ENCODE assay signal across 8 cellular contexts in the genomic region with DNA sequence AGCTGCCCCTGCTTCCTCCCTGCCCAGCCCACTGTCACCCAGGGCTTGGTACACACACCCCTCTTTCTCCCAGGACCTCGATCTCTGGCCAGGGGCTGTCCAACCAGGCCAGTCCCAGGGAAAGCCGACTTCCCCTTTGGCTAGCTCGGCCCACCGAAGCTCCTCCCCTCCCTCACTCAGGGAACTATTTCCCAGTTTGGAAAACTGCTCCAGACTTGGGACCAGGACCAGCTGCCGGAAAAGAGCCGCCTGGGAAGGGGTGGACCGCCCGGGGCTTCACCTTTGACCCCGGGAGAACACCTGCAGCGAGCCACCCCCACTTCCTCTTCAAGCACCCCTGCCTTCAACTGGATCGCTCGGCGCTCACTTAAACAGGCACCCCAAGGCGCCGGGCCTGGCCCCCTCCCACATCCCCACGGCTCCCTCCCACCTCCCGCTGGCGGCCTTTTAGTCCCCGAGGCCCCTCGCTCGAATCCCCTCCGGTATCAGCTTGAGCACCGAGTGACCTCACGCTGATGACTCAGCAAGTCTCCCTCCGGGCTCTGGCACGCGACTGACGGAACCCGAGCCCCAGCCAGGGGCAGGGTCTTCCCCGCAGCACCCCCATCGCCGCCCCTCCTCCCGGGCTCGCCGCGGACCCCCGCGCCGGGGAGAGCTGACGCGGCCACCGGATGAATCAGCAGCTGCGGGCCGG. TPM values are rescaled to one million over a fixed set of nuclear protein-coding genes. Genes with fewer than 3 reads are reported as not detected.
DNase-seq lines count a peak whose midpoint lies in the region; ATAC-seq and TF ChIP-seq lines count a peak whose summit lies in the region.

No MANE protein-coding gene starts in this region.

- H3K27me3 ChIP-seq in AG04450 (ENCODE audit: control insufficient read depth, insufficient read depth, low read length): no peaks in the 10 kb centered on the region

- peak; percentile 50 for DNase-seq in AG04450 (ENCODE audit: low read depth, low spot score)
- peak in 54 of 76 experiments; percentile 6 to 65 (median 44) for DNase-seq in HUDEP-2 (lab: John Stamatoyannopoulos, UW; ENCODE audit: unreplicated experiment in 76 of 76)
- peak; percentile 59 to 70 for DNase-seq in SW 1271 (lab: John Stamatoyannopoulos, UW)
- peak; percentile 57 for DNase-seq in amniotic stem cell (lab: John Stamatoyannopoulos, UW)
- peak; percentile 87 for DNase-seq in left cardiac atrium
- peak; percentile 53 for DNase-seq in putamen (ENCODE audit: low spot score)

- no peak for TF ChIP-seq CTCF in AG04450 (IDR thresholded peaks at IDR 0.05; ENCODE audit: low read depth, low read length)

- CTCF ChIA-PET in AG04450 (lab: Charles Lee): interaction anchor here (0.9 kb wide), 1 partner anchor 33 kb away, joined by 3 read pairs; no protein-coding TSS in a partner anchor

- POLR2A ChIA-PET in AG04450 (lab: Yijun Ruan, JAX): interaction anchor here (0.6 to 2.7 kb wide), 11 partner anchors 10 to 258 kb away, joined by 3 to 9 read pairs (median 3); partner anchors contain the start of genes DCXR, MCRIP1 and P4HB

- no peaks in the 10 kb centered on the region; the same call in 1 of the 2 replicates for H3K9me3 ChIP-seq in AG04450 (ENCODE audit: control insufficient read depth, insufficient read depth, low read length)

- peak overlapping the region; percentile 77 for H3K4me3 ChIP-seq in AG04450 (ENCODE audit: low read depth, low read length)

- H3K27ac ChIP-seq in AG04450 (ENCODE audit: low read depth, low read length): peak overlapping the region; percentile 97

- intact Hi-C loops in left cardiac atrium (cut with DNase I): no loop called here

- peak; percentile 23 for ATAC-seq in GM18909 (IDR thresholded peaks at IDR 0.05; ENCODE audit: poor library complexity, unreplicated experiment)
- peak; percentile 51 to 58 for ATAC-seq in left cardiac atrium
- ATAC-seq in GM18517 (IDR thresholded peaks at IDR 0.05; ENCODE audit: unreplicated experiment): no peak

RNA-seq across cellular contexts. Expression of gene MAFG, which starts 0.9 kb away (rescaled TPM):
- 17.6 and 17.7 TPM in 2 replicates for polyA plus RNA-seq in AG04450 (2011; rRNA removed)
- 9.3 and 10.6 TPM in 2 replicates for polyA minus RNA-seq in AG04450 (2011; rRNA and poly(A)+ RNA removed)
- total RNA-seq in left cardiac atrium: 10 to 100 TPM; 20.9 to 25.1 TPM

RNA-seq across cellular contexts. Expression of gene SIRT7, which starts 8.6 kb away (rescaled TPM):
- polyA plus RNA-seq in AG04450 (2011; rRNA removed): 4.3 and 6.0 TPM in 2 replicates
- 24.8 and 35.2 TPM in 2 replicates for polyA minus RNA-seq in AG04450 (2011; rRNA and poly(A)+ RNA removed)
- 1 to 10 TPM; 8.9 to 9.2 TPM for total RNA-seq in left cardiac atrium

RNA-seq across cellular contexts. Expression of gene PYCR1, which starts 10.5 kb away (rescaled TPM):
- polyA plus RNA-seq in AG04450 (2011; rRNA removed): 103 and 154 TPM in 2 replicates
- polyA minus RNA-seq in AG04450 (2011; rRNA and poly(A)+ RNA removed): 84.5 and 118 TPM in 2 replicates
- 10 to 100 TPM in 1 of 2 donors, 1 to 10 TPM in 1; 9.6 to 10.5 TPM for total RNA-seq in left cardiac atrium

RNA-seq across cellular contexts. Expression of gene PCYT2, which starts 15.4 kb away (rescaled TPM):
- polyA plus RNA-seq in AG04450 (2011; rRNA removed): 25.2 and 31.8 TPM in 2 replicates
- polyA minus RNA-seq in AG04450 (2011; rRNA and poly(A)+ RNA removed): 25.9 and 33.5 TPM in 2 replicates
- total RNA-seq in left cardiac atrium: 10 to 100 TPM; 21.8 to 22.2 TPM

RNA-seq across cellular contexts. Expression of gene MYADML2, which starts 20.4 kb away (rescaled TPM):
- not detected in 2 replicates for polyA plus RNA-seq in AG04450 (2011; rRNA removed)
- polyA minus RNA-seq in AG04450 (2011; rRNA and poly(A)+ RNA removed): not detected in 2 replicates
- total RNA-seq in left cardiac atrium: under 1 TPM in 1 of 2 donors, not detected in 1; 0.50 TPM
